ENCODE assay signal across 15 cellular contexts in genomic region chr17:39751016-39751543, GRCh38. TPM values are rescaled to one million over a fixed set of nuclear protein-coding genes. Genes with fewer than 3 reads are reported as not detected.
"Had no signal": no experiment of that assay in that cellular context is flagged by ENCODE, and none has a peak within 500 bp of the region (broad histone marks: within the 10 kb centered on the region; RNA-seq: fewer than 3 reads in every experiment).

No MANE protein-coding gene starts in this region.

- H3K4me2 ChIP-seq: hepatocyte, neural progenitor cell had no signal

- H3K27ac ChIP-seq: hepatocyte, neural progenitor cell had no signal

- H3K36me3 Mint-ChIP-seq: neural progenitor cell had no signal

- H3K4me3 ChIP-seq: hepatocyte, neural progenitor cell had no signal

- H3K9me3 Mint-ChIP-seq: activated CD4-positive, alpha-beta memory T cell treated with anti-CD3 and anti-CD28 coated beads, Interleukin-2, amount 10 ng/mL, durations not matched to agents 7 days and 5 days; activated naive CD4-positive, alpha-beta T cell treated with anti-CD3 and anti-CD28 coated beads, Interleukin-2, amount 50 U/mL, for 72 hours; neural progenitor cell had no signal

- H3K36me3 ChIP-seq: neural progenitor cell had no signal

- H3K4me3 Mint-ChIP-seq: activated CD4-positive, alpha-beta memory T cell treated with anti-CD3 and anti-CD28 coated beads, Interleukin-2, amount 10 ng/mL, durations not matched to agents 7 days and 5 days; neural progenitor cell had no signal

- H3K27me3 ChIP-seq: hepatocyte had no signal

- DNase-seq: activated CD4-positive, alpha-beta memory T cell treated with anti-CD3 and anti-CD28 coated beads, Interleukin-2, amount 10 ng/mL, durations not matched to agents 7 days and 5 days; activated CD4-positive, alpha-beta T cell treated with anti-CD3 and anti-CD28 coated beads for 1 hour; activated CD8-positive, alpha-beta memory T cell treated with anti-CD3 and anti-CD28 coated beads, Interleukin-2, amount 50 U/mL, for 48 hours; dermis blood vessel endothelial cell; erythroblast; left ventricle myocardium superior; right cardiac atrium; stimulated activated CD4-positive, alpha-beta T cell treated with anti-CD3 and anti-CD28 coated beads, Interleukin-1b, Interleukin-23, amount 100 ng/mL, for 48 hours; stimulated activated naive CD4-positive, alpha-beta T cell; SW 1271 had no signal

- H3K9ac ChIP-seq: neural progenitor cell had no signal

- H2AFZ ChIP-seq: hepatocyte, neural progenitor cell had no signal

- ATAC-seq: activated naive CD4-positive, alpha-beta T cell treated with anti-CD3 and anti-CD28 coated beads, Interleukin-2, amount 50 U/mL, for 72 hours; left ventricle myocardium superior; right cardiac atrium had no signal

- H3K79me2 ChIP-seq: hepatocyte had no signal

- H3K27me3 Mint-ChIP-seq: activated CD4-positive, alpha-beta memory T cell treated with anti-CD3 and anti-CD28 coated beads, Interleukin-2, amount 10 ng/mL, durations not matched to agents 7 days and 5 days had no signal

- H3K27ac Mint-ChIP-seq: activated CD4-positive, alpha-beta memory T cell treated with anti-CD3 and anti-CD28 coated beads, Interleukin-2, amount 10 ng/mL, durations not matched to agents 7 days and 5 days; neural progenitor cell had no signal

RNA-seq across cellular contexts. Expression of gene GRB7, which starts 13.3 kb away (rescaled TPM):
- total RNA-seq: cerebellum, posterior vena cava had no signal
